8 cellular contexts compared by ENCODE assay signal in the genomic region with DNA sequence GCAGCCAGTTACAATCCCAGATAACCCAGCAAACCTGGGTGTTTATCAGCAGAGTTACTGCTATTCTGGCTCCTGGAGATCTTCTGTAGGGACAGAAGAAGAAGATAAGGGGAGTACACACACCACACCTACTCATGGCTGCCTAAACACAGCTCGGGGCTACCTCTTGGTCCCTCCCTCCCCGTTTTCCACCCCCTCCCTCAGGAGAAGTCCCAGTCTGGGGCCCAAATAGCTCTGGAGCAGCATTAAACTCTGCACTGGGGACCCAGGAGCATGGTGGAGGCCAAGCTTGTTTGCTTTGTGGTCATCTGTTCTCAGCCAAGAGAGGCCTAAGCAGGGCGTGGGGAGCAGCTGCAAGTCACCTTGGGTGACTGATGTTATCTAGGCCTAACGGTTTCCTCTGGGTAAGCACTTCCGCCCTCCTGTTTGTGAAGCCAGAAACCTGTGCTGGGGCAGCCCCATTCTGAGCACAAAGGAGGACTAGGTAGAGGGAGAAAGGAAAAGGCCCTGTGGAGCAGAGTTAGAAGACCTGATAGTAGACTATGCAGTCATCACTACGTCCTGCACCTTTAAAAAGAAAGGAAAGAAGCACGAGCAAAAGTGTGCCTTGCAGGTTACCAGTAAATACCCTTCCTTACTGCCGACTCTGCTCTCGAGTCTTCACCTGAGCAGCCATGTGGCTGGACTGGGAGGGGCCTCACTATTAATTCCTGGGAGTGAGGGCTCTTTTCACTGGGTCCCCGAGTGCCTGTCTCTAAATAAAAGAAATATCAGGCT. TPM values are rescaled to one million over a fixed set of nuclear protein-coding genes. Genes with fewer than 3 reads are reported as not detected.
DNase-seq lines count a peak whose midpoint lies in the region; ATAC-seq and FAIRE-seq lines count a peak whose summit lies in the region.

No MANE protein-coding gene starts in this region.

- H3K4me3 ChIP-seq in HAP-1: no peak overlapping the region

- DNase-seq in GM18507 (ENCODE audit: extremely low spot score, insufficient read length, low read depth): peak; percentile 73
- peak; percentile 89 for DNase-seq in MV-4-11 (lab: John Stamatoyannopoulos, UW)
- DNase-seq in activated CD8-positive, alpha-beta memory T cell treated with anti-CD3 and anti-CD28 coated beads for 24 hours: peak; percentile 90
- DNase-seq in inferior parietal cortex (ENCODE audit: extremely low spot score): peak; percentile 57
- DNase-seq in stimulated activated naive CD4-positive, alpha-beta T cell (lab: John Stamatoyannopoulos, UW): peak; percentile 44 to 69 (median 64)
- no peak for DNase-seq in mucosa of gallbladder (ENCODE audit: low spot score)
- DNase-seq in HAP-1 (ENCODE audit: low spot score in 2 of 2): no peak

- ATAC-seq in HG02588 (IDR thresholded peaks at IDR 0.05; ENCODE audit: unreplicated experiment): peak; percentile 49

- peaks cover 2% of the 10 kb centered on the region; the same call in 1 of the 2 replicates for H3K4me1 ChIP-seq in HAP-1

- H3K27me3 ChIP-seq in HAP-1 (ENCODE audit: low read depth): peaks cover 14% of the 10 kb centered on the region

- in situ Hi-C loops in HAP-1 (cut with MboI; ENCODE audit: low sequenced_read_pairs): no loop called here

- peak; percentile 99 for FAIRE-seq in GM18507 (lab: Jason Lieb, UNC)

- no peaks in the 10 kb centered on the region for H3K36me3 ChIP-seq in HAP-1 (replicated peaks)

- H3K9me3 ChIP-seq in HAP-1: no peaks in the 10 kb centered on the region

RNA-seq across cellular contexts. Expression of gene RCSD1, which starts 2.0 kb away (rescaled TPM):
- total RNA-seq in mucosa of gallbladder: 18.4 TPM

Comparison
In these comparisons a context has a peak if more than half of its experiments do, and no peak if none do; other contexts are left out.
1. DNase-seq: peak in GM18507 (single experiment), MV-4-11 (single experiment), activated CD8-positive, alpha-beta memory T cell treated with anti-CD3 and anti-CD28 coated beads for 24 hours (single experiment), inferior parietal cortex (single experiment) and stimulated activated naive CD4-positive, alpha-beta T cell (6 of 6); none in mucosa of gallbladder (single experiment) and HAP-1 (0 of 2).